ENCODE assay signal across 9 cellular contexts in the genomic region with DNA sequence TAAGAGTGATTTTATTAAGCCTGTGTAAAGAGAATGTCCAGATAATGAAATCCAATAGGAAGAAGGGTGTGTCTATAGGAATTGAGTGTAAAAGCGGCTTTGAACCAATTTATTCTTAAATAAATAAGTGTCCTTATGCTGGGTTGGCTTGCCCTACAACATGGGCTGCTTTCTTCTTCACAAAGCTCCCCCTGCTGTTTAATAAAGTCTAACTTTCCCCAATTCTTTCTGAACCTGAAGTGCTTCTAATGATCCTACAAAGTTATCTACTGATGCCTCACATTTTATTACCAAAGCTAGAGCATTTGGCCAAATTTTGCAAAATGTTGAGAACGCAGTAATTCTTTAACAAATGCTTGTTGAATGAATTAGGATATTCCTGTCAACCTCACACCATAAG. TPM values are rescaled to one million over a fixed set of nuclear protein-coding genes. Genes with fewer than 3 reads are reported as not detected.
DNase-seq lines count a peak whose midpoint lies in the region; ATAC-seq, FAIRE-seq and TF ChIP-seq lines count a peak whose summit lies in the region.
"Had no signal": no experiment of that assay in that cellular context is flagged by ENCODE, and none has a peak within 500 bp of the region (broad histone marks: within the 10 kb centered on the region; RNA-seq: fewer than 3 reads in every experiment).

No MANE protein-coding gene starts in this region.

- H3K4me1 ChIP-seq in body of pancreas, result no peaks in the 10 kb centered on the region

- H3K36me3 Mint-ChIP-seq in activated CD4-positive, alpha-beta T cell treated with anti-CD3 and anti-CD28 coated beads, Interleukin-2, amount 10 ng/mL, durations not matched to agents 7 days and 5 days (ENCODE audit: low read depth), result no peaks in the 10 kb centered on the region

- no peaks in the 10 kb centered on the region for H3K9me3 Mint-ChIP-seq in activated CD4-positive, alpha-beta T cell treated with anti-CD3 and anti-CD28 coated beads, Interleukin-2, amount 10 ng/mL, durations not matched to agents 7 days and 5 days

- ATAC-seq in body of pancreas (no peak), GM18519 (IDR thresholded peaks at IDR 0.05; ENCODE audit: low FRiP score, unreplicated experiment) (no peak)

- no peak overlapping the region for H3K27ac Mint-ChIP-seq in activated CD4-positive, alpha-beta T cell treated with anti-CD3 and anti-CD28 coated beads, Interleukin-2, amount 10 ng/mL, durations not matched to agents 7 days and 5 days

- H3K27me3 ChIP-seq in body of pancreas, result no peaks in the 10 kb centered on the region

- H3K27ac ChIP-seq in body of pancreas, result no peak overlapping the region
- H3K27ac ChIP-seq: KMS-11 had no signal

- TF ChIP-seq CTCF in body of pancreas (IDR thresholded peaks at IDR 0.05), result peak in 6 of 7 experiments; percentile 6 to 55 (median 41)

- TF ChIP-seq POLR2A in body of pancreas (IDR thresholded peaks at IDR 0.05), result no peak
- TF ChIP-seq POLR2A in GM12891 (IDR thresholded peaks at IDR 0.05; ENCODE audit: low read depth, low read length), result no peak

- FAIRE-seq in GM12891 (lab: Jason Lieb, UNC), result no peak

- H3K27me3 Mint-ChIP-seq in activated CD4-positive, alpha-beta T cell treated with anti-CD3 and anti-CD28 coated beads, Interleukin-2, amount 10 ng/mL, durations not matched to agents 7 days and 5 days, result no peaks in the 10 kb centered on the region

- intact Hi-C loops in body of pancreas (cut with DNase I), result no loop called here

- H3K36me3 ChIP-seq in body of pancreas (replicated peaks in 1 of 2; ENCODE audit: insufficient read depth in 1 of 2, low read depth in 2 of 2), result no peaks in the 10 kb centered on the region

- no peak overlapping the region for H3K4me3 ChIP-seq in body of pancreas

- H3K4me1 Mint-ChIP-seq in activated CD4-positive, alpha-beta T cell treated with anti-CD3 and anti-CD28 coated beads, Interleukin-2, amount 10 ng/mL, durations not matched to agents 7 days and 5 days, result no peaks in the 10 kb centered on the region

- POLR2A ChIA-PET in activated CD4-positive, alpha-beta T cell treated with anti-CD3 and anti-CD28 coated beads, Interleukin-2, amount 10 ng/mL, durations not matched to agents 7 days and 5 days (lab: Charles Lee), result no interaction called here

- no peaks in the 10 kb centered on the region for H3K9me3 ChIP-seq in body of pancreas

- H3K4me3 Mint-ChIP-seq in activated CD4-positive, alpha-beta T cell treated with anti-CD3 and anti-CD28 coated beads, Interleukin-2, amount 10 ng/mL, durations not matched to agents 7 days and 5 days, result no peak overlapping the region

- WGBS in body of pancreas, 2 donors, result 53 to 58% methylated on average over 2 of the region's 2 CpGs

- DNase-seq in DMS114 treated with DMSO at 0.1 percent for 48 hours (lab: John Stamatoyannopoulos, UW; ENCODE audit: unreplicated experiment) (peak; percentile 45), LHCN-M2 (ENCODE audit: low read depth) (peak; percentile 52), body of pancreas (no peak), kidney glomerular epithelial cell (lab: John Stamatoyannopoulos, UW) (peak; percentile 39), GM12891 (ENCODE audit: insufficient read length, low spot score) (no peak)
- no peak for DNase-seq in activated CD8-positive, alpha-beta memory T cell treated with anti-CD3 and anti-CD28 coated beads, Interleukin-2, amount 50 U/mL, for 48 hours
- no peak for DNase-seq in activated CD4-positive, alpha-beta T cell treated with anti-CD3 and anti-CD28 coated beads, Interleukin-2, amount 10 ng/mL, durations not matched to agents 7 days and 5 days

- CTCF ChIA-PET in activated CD4-positive, alpha-beta T cell treated with anti-CD3 and anti-CD28 coated beads, Interleukin-2, amount 10 ng/mL, durations not matched to agents 7 days and 5 days (lab: Charles Lee), result interaction anchor here (0.5 to 0.8 kb wide), 2 partner anchors 11 to 399 kb away, joined by 4 read pairs; no protein-coding TSS in a partner anchor

TF ChIP-seq in GM12891, 5 proteins besides CTCF, POLR2A, EP300 and RAD21:
- TF ChIP-seq POLR2AphosphoS5 (IDR thresholded peaks at IDR 0.05; ENCODE audit: low read depth, low read length) (no peak), SPI1 (IDR thresholded peaks at IDR 0.05; ENCODE audit: low read depth, low read length) (no peak), PAX5 (IDR thresholded peaks at IDR 0.05; ENCODE audit: insufficient read depth, low read length, severe bottlenecking) (no peak), POU2F2 (IDR thresholded peaks at IDR 0.05; ENCODE audit: low read depth, low read length) (no peak), TAF1 (IDR thresholded peaks at IDR 0.05; ENCODE audit: low read depth, low read length) (no peak)

RNA-seq across cellular contexts. Expression of a gene that starts 36.3 kb away (rescaled TPM):
- 4.1 and 4.9 TPM in 2 replicates for total RNA-seq in LHCN-M2 (2014; rRNA removed)
- 2.9 TPM for polyA plus RNA-seq in LHCN-M2 (2012)
- 10 to 100 TPM; 10.2 to 11.2 TPM for total RNA-seq in body of pancreas
- 10 to 100 TPM; 14.3 to 19.4 TPM for total RNA-seq in activated CD4-positive, alpha-beta T cell treated with anti-CD3 and anti-CD28 coated beads, Interleukin-2, amount 10 ng/mL, durations not matched to agents 7 days and 5 days
- 6.0 TPM for polyA plus RNA-seq in GM12891 (2012; ENCODE audit: low read depth, missing spikeins)

RNA-seq across cellular contexts. Expression of a gene that starts 50.7 kb away (rescaled TPM):
- total RNA-seq in LHCN-M2 (2014; rRNA removed) (2.7 and 3.1 TPM in 2 replicates), body of pancreas (1 to 10 TPM; 4.3 to 5.2 TPM)
- polyA plus RNA-seq in LHCN-M2 (2012), result 1.1 TPM
- 1 to 10 TPM; 2.4 TPM for total RNA-seq in activated CD4-positive, alpha-beta T cell treated with anti-CD3 and anti-CD28 coated beads, Interleukin-2, amount 10 ng/mL, durations not matched to agents 7 days and 5 days
- polyA plus RNA-seq in GM12891 (2012; ENCODE audit: low read depth, missing spikeins), result 9.8 TPM

Comparison
In these comparisons a context has a peak if more than half of its experiments do, and no peak if none do; other contexts are left out.
1. DNase-seq: peak in DMS114 treated with DMSO at 0.1 percent for 48 hours (single experiment), LHCN-M2 (single experiment) and kidney glomerular epithelial cell (single experiment); none in body of pancreas (0 of 4), activated CD8-positive, alpha-beta memory T cell treated with anti-CD3 and anti-CD28 coated beads, Interleukin-2, amount 50 U/mL, for 48 hours (single experiment), activated CD4-positive, alpha-beta T cell treated with anti-CD3 and anti-CD28 coated beads, Interleukin-2, amount 10 ng/mL, durations not matched to agents 7 days and 5 days (single experiment) and GM12891 (single experiment).